Comparison of ENCODE assay signal across 1 cellular context in genomic region chr3:154323921-154324738, GRCh38.
TF ChIP-seq lines count a peak whose summit lies in the region.

TSS of gene DHX36 (minus strand) at chr3:154324487. CDS start at chr3:154324416, 71 bp downstream.

TF ChIP-seq in K562, 482 proteins besides CTCF, POLR2A, EP300 and RAD21 (continued from another document and continues in another):
- TF ChIP-seq MGA (IDR thresholded peaks at IDR 0.05) (peak; percentile 39; the same call in 1 of the 2 replicates), PTTG1 (tag; IDR thresholded peaks at IDR 0.05; ENCODE audit: low read depth) (no peak), FOXM1 (IDR thresholded peaks at IDR 0.05; ENCODE audit: low read depth) (no peak), FOXM1 (CRISPR knock-in tag; IDR thresholded peaks at IDR 0.05; ENCODE audit: low read depth) (peak; percentile 64; the same call in 1 of the 2 replicates), ZNF57 (CRISPR knock-in tag; IDR thresholded peaks at IDR 0.05) (no peak), RBM15 (IDR thresholded peaks at IDR 0.05; ENCODE audit: insufficient read depth, low read length) (no peak), GTF2B (IDR thresholded peaks at IDR 0.05; ENCODE audit: extremely low read depth, insufficient read length) (no peak), KHSRP (IDR thresholded peaks at IDR 0.05) (peak; percentile 92), HDAC2 (IDR thresholded peaks at IDR 0.05) (0 out of 2 replicates have a peak, but pooled peaks have one; percentile 51), CBFB (CRISPR knock-in tag; IDR thresholded peaks at IDR 0.05) (no peak), TAF7 (tag; IDR thresholded peaks at IDR 0.05) (peak; percentile 90), HDAC1 (IDR thresholded peaks at IDR 0.05) (peak in 1 of 2 experiments; percentile 65; a peak in 2 of 4 replicates), SIX5 (IDR thresholded peaks at IDR 0.05; ENCODE audit: borderline replicate concordance in 1 of 2, insufficient read depth in 1 of 2, low read depth in 1 of 2, low read length in 2 of 2) (no peak), RAD51 (IDR thresholded peaks at IDR 0.05; ENCODE audit: borderline replicate concordance, low read depth) (no peak), NEUROD1 (IDR thresholded peaks at IDR 0.05; ENCODE audit: borderline replicate concordance, low read depth, low read length, partially characterized antibody) (no peak), ATF6 (CRISPR knock-in tag; IDR thresholded peaks at IDR 0.05) (peak; percentile 19; the same call in 1 of the 2 replicates), ZNF253 (CRISPR knock-in tag; conservative IDR thresholded peaks at IDR 0.05) (no peak), MYC (IDR thresholded peaks at IDR 0.05; ENCODE audit: low read depth, low read length) (peak; percentile 90; the same call in 1 of the 2 replicates), MYC (CRISPR knock-in tag; IDR thresholded peaks at IDR 0.05; ENCODE audit: borderline replicate concordance, low read depth) (peak; percentile 63; the same call in 1 of the 2 replicates), NCOA1 (IDR thresholded peaks at IDR 0.05; ENCODE audit: low read depth) (peak; percentile 93), TBP (optimal IDR thresholded peaks at IDR 0.05; ENCODE audit: low read depth, low read length) (peak; percentile 86), MAX (CRISPR knock-in tag; IDR thresholded peaks at IDR 0.05) (peak; percentile 35; the same call in 1 of the 2 replicates), ZNF311 (CRISPR knock-in tag; IDR thresholded peaks at IDR 0.05) (no peak), ASH1L (IDR thresholded peaks at IDR 0.05; ENCODE audit: borderline replicate concordance, low read depth, partially characterized antibody) (no peak), TCF7 (IDR thresholded peaks at IDR 0.05; ENCODE audit: borderline replicate concordance) (no peak), TCF15 (CRISPR knock-in tag; IDR thresholded peaks at IDR 0.05) (no peak), MEIS2 (IDR thresholded peaks at IDR 0.05; ENCODE audit: partially characterized antibody) (peak; percentile 88), NFE2 (IDR thresholded peaks at IDR 0.05; ENCODE audit: low read depth) (no peak), KAT8 (IDR thresholded peaks at IDR 0.05; ENCODE audit: low read depth) (no peak), ZNF12 (CRISPR knock-in tag; IDR thresholded peaks at IDR 0.05) (peak; percentile 38; the same call in 1 of the 2 replicates), SUPT5H (IDR thresholded peaks at IDR 0.05) (peak; percentile 91), ZBTB33 (CRISPR knock-in tag; IDR thresholded peaks at IDR 0.05) (0 out of 2 replicates have a peak, but pooled peaks have one; percentile 22), ZNF518B (CRISPR knock-in tag; IDR thresholded peaks at IDR 0.05) (no peak), SIN3A (IDR thresholded peaks at IDR 0.05; ENCODE audit: borderline replicate concordance in 2 of 2, control insufficient read depth in 1 of 2, low read depth in 2 of 2, low read length in 2 of 2) (peak in 1 of 2 experiments; percentile 18; a peak in 1 of 4 replicates), ELF2 (CRISPR knock-in tag; IDR thresholded peaks at IDR 0.05) (peak; percentile 50), ETS1 (conservative IDR thresholded peaks at IDR 0.05; ENCODE audit: control insufficient read depth, low read depth, low read length) (no peak), CBX1 (IDR thresholded peaks at IDR 0.05; ENCODE audit: low read depth) (0 out of 2 replicates have a peak, but pooled peaks have one; percentile 57), GTF2E2 (tag; IDR thresholded peaks at IDR 0.05) (0 out of 2 replicates have a peak, but pooled peaks have one; percentile 77), GABPB2 (CRISPR knock-in tag; conservative IDR thresholded peaks at IDR 0.05) (no peak)
